ENCODE assay signal across 9 cellular contexts in the genomic region with DNA sequence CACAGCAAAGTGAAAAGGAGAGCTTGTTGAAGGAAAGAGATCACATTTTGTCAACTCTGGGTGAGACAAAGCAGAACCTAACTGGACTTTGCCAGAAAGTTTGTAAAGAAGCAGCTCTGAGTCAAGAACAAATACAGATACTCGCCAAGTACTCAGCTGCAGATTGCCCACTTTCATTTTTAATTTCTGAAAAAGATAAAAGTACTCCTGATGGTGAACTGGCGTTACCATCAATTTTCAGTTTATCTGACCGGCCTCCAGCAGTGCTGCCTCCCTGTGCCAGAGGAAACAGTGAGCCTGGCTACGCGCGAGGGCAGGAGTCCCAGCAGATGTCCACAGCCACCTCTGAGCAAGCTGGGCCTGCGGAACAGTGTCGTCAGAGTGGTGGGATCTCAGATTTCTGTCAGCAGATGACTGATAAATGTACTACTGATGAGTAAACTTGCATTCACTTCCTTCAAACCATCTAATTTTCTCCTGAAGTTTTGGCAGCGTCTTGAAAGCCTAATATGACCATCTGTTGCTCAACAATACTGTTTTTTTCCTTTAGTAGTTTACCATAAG. TPM values are rescaled to one million over a fixed set of nuclear protein-coding genes. Genes with fewer than 3 reads are reported as not detected.
DNase-seq lines count a peak whose midpoint lies in the region; ATAC-seq and TF ChIP-seq lines count a peak whose summit lies in the region.
"Had no signal": no experiment of that assay in that cellular context is flagged by ENCODE, and none has a peak within 500 bp of the region (broad histone marks: within the 10 kb centered on the region; RNA-seq: fewer than 3 reads in every experiment).

No MANE protein-coding gene starts in this region.

- no peaks in the 10 kb centered on the region for H3K9me3 ChIP-seq in lung (ENCODE audit: control insufficient read depth in 2 of 2, insufficient read depth in 1 of 2, low read length in 1 of 2)
- no peaks in the 10 kb centered on the region for H3K9me3 ChIP-seq in stomach
- H3K9me3 ChIP-seq: BLaER1 had no signal

- WGBS in lung, 2 donors: 46 to 69% methylated on average over 9 of the region's 9 CpGs
- WGBS in stomach, 5 donors: 45 to 73% (median 58%) methylated on average over 9 of the region's 9 CpGs

- H3K4me1 ChIP-seq in lung (ENCODE audit: control insufficient read depth in 2 of 2, insufficient read depth in 2 of 2, low read length in 2 of 2) (peaks cover 9 to 20% of the 10 kb centered on the region in 2 donors), stomach (peaks cover 6 to 67% (median 34%) of the 10 kb centered on the region in 4 donors)

- intact Hi-C loops in stomach (cut with DNase I; ENCODE audit: low total_unique reads): no loop called here

- no peak for TF ChIP-seq CTCF in lung (IDR thresholded peaks at IDR 0.05; ENCODE audit: control extremely low read depth, extremely low read depth)
- no peak for TF ChIP-seq CTCF in stomach (IDR thresholded peaks at IDR 0.05)

- ATAC-seq in activated CD4-positive, CD25-positive, alpha-beta regulatory T cell treated with anti-CD3 and anti-CD28 coated beads, Interleukin-2, amount 50 U/mL, for 24 hours: peak; percentile 84 to 93
- ATAC-seq in lung (ENCODE audit: insufficient read depth, low FRiP score) (no peak), GM21447 (IDR thresholded peaks at IDR 0.05; ENCODE audit: unreplicated experiment) (no peak)

- no peak overlapping the region for H3K4me3 ChIP-seq in lung
- peak overlapping the region in 1 of 4 donors; percentile 11 for H3K4me3 ChIP-seq in stomach
- H3K4me3 ChIP-seq: BLaER1 had no signal

- H3K27me3 ChIP-seq in lung (ENCODE audit: control insufficient read depth, insufficient read depth) (no peaks in the 10 kb centered on the region), stomach (no peaks in the 10 kb centered on the region)
- H3K27me3 ChIP-seq: BLaER1 had no signal

- no peak for TF ChIP-seq EP300 in stomach (IDR thresholded peaks at IDR 0.05)

- TF ChIP-seq POLR2A in stomach (IDR thresholded peaks at IDR 0.05): no peak

- H3K36me3 ChIP-seq in lung (ENCODE audit: control insufficient read depth in 2 of 2, insufficient read depth in 2 of 2, low read length in 2 of 2) (peaks cover 0 to 9% of the 10 kb centered on the region in 2 donors), stomach (peaks cover 0 to 15% (median 4%) of the 10 kb centered on the region in 4 donors)

- no peak for DNase-seq in activated CD4-positive, CD25-positive, alpha-beta regulatory T cell treated with anti-CD3 and anti-CD28 coated beads, Interleukin-2, amount 50 U/mL, for 72 hours
- DNase-seq in M059J (ENCODE audit: low read depth): peak; percentile 98
- DNase-seq in astrocyte of the hippocampus (ENCODE audit: low read depth, low spot score): peak; percentile 72
- no peak for DNase-seq in lung (ENCODE audit: low spot score)
- DNase-seq in stomach: no peak
- no peak for DNase-seq in D341Med (ENCODE audit: low spot score)

- H3K27ac ChIP-seq in lung (ENCODE audit: low read depth in 1 of 2, low read length in 1 of 2) (peak overlapping the region; percentile 9 to 41), stomach (peak overlapping the region; percentile 23 to 67 (median 63))
- H3K27ac ChIP-seq: BLaER1 had no signal

RNA-seq across cellular contexts. Expression of gene BACH1, which starts 43.8 kb away (rescaled TPM):
- total RNA-seq in M059J (2014; rRNA removed; shearing (Covaris generic)): 25.5 and 38.3 TPM in 2 replicates
- total RNA-seq in lung (100 to 1,000 TPM in 1 of 2 donors, 10 to 100 TPM in 1; 79.7 to 106 TPM), stomach (100 to 1,000 TPM in 1 of 5 donors, 10 to 100 TPM in 4; 17.7 to 107 (median 33.9) TPM)
- polyA plus RNA-seq in lung (10 to 100 TPM in 1 of 2 donors, 1 to 10 TPM in 1; 9.2 to 28.8 TPM), stomach (1 to 10 TPM; 4.2 to 9.8 (median 5.4) TPM)

Comparison
In these comparisons a context has a peak if more than half of its experiments do, and no peak if none do; other contexts are left out.
1. ATAC-seq: peak in activated CD4-positive, CD25-positive, alpha-beta regulatory T cell treated with anti-CD3 and anti-CD28 coated beads, Interleukin-2, amount 50 U/mL, for 24 hours (2 of 2); none in lung (single experiment) and GM21447 (single experiment).
2. DNase-seq: peak in M059J (single experiment) and astrocyte of the hippocampus (single experiment); none in activated CD4-positive, CD25-positive, alpha-beta regulatory T cell treated with anti-CD3 and anti-CD28 coated beads, Interleukin-2, amount 50 U/mL, for 72 hours (single experiment), lung (single experiment), stomach (single experiment) and D341Med (single experiment).